1 cellular context compared by ENCODE assay signal in the genomic region with DNA sequence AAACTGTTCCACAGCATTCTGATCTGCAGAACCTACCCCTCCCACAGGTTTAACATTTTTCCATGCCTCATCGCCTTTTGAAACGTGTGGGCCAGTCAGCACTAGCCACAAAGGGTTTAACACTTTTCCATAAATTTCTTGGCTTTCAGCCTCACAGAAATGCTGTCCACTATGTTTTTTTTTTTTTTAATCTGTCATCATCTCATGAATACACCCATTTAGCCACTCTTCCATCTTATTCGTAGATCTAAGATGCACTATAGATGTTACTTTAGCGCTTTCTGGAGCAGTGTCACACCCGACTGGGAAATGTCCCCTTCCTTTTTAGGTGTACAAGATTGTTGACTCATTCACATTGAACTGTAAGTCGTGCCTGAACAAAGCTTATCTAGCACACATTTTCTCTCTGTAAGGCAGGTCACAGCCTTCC.
TF ChIP-seq lines count a peak whose summit lies in the region.

No MANE protein-coding gene starts in this region.

TF ChIP-seq in GM23338, 12 proteins besides CTCF, POLR2A, EP300 and RAD21:
- TF ChIP-seq ZNF114 (CRISPR knock-in tag; IDR thresholded peaks at IDR 0.05) (no peak), JUNB (IDR thresholded peaks at IDR 0.05; ENCODE audit: unreplicated experiment) (no peak), CREB1 (CRISPR knock-in tag; IDR thresholded peaks at IDR 0.05; ENCODE audit: low read depth) (no peak), ZNF331 (CRISPR knock-in tag; IDR thresholded peaks at IDR 0.05; ENCODE audit: low read depth) (no peak), STAT1 (IDR thresholded peaks at IDR 0.05; ENCODE audit: unreplicated experiment) (no peak), REST (IDR thresholded peaks at IDR 0.05; ENCODE audit: unreplicated experiment) (no peak), POLR2AphosphoS5 (IDR thresholded peaks at IDR 0.05; ENCODE audit: low read depth) (no peak), NANOG (IDR thresholded peaks at IDR 0.05; ENCODE audit: borderline replicate concordance) (no peak)
- TF ChIP-seq, protein P1, sequence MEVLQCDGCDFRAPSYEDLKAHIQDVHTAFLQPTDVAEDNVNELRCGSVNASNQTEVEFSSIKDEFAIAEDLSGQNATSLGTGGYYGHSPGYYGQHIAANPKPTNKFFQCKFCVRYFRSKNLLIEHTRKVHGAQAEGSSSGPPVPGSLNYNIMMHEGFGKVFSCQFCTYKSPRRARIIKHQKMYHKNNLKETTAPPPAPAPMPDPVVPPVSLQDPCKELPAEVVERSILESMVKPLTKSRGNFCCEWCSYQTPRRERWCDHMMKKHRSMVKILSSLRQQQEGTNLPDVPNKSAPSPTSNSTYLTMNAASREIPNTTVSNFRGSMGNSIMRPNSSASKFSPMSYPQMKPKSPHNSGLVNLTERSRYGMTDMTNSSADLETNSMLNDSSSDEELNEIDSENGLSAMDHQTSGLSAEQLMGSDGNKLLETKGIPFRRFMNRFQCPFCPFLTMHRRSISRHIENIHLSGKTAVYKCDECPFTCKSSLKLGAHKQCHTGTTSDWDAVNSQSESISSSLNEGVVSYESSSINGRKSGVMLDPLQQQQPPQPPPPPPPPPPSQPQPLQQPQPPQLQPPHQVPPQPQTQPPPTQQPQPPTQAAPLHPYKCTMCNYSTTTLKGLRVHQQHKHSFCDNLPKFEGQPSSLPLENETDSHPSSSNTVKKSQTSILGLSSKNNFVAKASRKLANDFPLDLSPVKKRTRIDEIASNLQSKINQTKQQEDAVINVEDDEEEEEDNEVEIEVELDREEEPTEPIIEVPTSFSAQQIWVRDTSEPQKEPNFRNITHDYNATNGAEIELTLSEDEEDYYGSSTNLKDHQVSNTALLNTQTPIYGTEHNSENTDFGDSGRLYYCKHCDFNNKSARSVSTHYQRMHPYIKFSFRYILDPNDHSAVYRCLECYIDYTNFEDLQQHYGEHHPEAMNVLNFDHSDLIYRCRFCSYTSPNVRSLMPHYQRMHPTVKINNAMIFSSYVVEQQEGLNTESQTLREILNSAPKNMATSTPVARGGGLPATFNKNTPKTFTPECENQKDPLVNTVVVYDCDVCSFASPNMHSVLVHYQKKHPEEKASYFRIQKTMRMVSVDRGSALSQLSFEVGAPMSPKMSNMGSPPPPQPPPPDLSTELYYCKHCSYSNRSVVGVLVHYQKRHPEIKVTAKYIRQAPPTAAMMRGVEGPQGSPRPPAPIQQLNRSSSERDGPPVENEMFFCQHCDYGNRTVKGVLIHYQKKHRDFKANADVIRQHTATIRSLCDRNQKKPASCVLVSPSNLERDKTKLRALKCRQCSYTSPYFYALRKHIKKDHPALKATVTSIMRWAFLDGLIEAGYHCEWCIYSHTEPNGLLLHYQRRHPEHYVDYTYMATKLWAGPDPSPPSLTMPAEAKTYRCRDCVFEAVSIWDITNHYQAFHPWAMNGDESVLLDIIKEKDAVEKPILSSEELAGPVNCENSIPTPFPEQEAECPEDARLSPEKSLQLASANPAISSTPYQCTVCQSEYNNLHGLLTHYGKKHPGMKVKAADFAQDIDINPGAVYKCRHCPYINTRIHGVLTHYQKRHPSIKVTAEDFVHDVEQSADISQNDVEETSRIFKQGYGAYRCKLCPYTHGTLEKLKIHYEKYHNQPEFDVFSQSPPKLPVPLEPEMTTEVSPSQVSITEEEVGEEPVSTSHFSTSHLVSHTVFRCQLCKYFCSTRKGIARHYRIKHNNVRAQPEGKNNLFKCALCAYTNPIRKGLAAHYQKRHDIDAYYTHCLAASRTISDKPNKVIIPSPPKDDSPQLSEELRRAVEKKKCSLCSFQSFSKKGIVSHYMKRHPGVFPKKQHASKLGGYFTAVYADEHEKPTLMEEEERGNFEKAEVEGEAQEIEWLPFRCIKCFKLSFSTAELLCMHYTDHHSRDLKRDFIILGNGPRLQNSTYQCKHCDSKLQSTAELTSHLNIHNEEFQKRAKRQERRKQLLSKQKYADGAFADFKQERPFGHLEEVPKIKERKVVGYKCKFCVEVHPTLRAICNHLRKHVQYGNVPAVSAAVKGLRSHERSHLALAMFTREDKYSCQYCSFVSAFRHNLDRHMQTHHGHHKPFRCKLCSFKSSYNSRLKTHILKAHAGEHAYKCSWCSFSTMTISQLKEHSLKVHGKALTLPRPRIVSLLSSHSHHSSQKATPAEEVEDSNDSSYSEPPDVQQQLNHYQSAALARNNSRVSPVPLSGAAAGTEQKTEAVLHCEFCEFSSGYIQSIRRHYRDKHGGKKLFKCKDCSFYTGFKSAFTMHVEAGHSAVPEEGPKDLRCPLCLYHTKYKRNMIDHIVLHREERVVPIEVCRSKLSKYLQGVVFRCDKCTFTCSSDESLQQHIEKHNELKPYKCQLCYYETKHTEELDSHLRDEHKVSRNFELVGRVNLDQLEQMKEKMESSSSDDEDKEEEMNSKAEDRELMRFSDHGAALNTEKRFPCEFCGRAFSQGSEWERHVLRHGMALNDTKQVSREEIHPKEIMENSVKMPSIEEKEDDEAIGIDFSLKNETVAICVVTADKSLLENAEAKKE (CRISPR knock-in tag; IDR thresholded peaks at IDR 0.05), result no peak
